8 cellular contexts compared by ENCODE assay signal in the genomic region with DNA sequence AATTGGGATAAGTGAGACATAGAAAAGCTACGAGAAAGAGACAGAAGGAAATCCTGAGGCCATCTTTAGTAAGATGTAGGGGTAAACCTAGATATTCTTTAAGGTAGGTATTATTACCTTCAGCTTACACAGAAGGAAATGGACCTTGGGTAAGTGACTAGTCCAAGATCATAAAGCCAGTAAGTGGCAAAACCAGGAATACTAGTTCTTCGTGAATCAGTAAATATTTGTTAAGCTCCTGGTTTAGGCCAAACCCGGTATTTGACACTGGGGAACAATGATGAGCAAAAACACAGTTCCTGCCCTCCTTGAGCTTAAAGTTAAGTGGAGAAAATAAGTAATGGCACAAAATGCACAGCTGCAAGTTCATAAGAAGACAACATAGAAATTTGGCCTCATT.
"Had no signal": no experiment of that assay in that cellular context is flagged by ENCODE, and none has a peak within 500 bp of the region (broad histone marks: within the 10 kb centered on the region; RNA-seq: fewer than 3 reads in every experiment).

No MANE protein-coding gene starts in this region.

- H3K9ac ChIP-seq: GM23248 had no signal

- FAIRE-seq: HepG2 had no signal

- H3K4me3 ChIP-seq: GM23248, HAP-1 had no signal

- H3K9me3 ChIP-seq: HAP-1 had no signal

- DNase-seq: GM23248, GOT3, H7, HFFc6 had no signal

- ATAC-seq: HCT116, HepG2 had no signal

- H3K27ac ChIP-seq: GM23248, HL-60 had no signal

- H2AFZ ChIP-seq: GM23248 had no signal
